In the genomic region with DNA sequence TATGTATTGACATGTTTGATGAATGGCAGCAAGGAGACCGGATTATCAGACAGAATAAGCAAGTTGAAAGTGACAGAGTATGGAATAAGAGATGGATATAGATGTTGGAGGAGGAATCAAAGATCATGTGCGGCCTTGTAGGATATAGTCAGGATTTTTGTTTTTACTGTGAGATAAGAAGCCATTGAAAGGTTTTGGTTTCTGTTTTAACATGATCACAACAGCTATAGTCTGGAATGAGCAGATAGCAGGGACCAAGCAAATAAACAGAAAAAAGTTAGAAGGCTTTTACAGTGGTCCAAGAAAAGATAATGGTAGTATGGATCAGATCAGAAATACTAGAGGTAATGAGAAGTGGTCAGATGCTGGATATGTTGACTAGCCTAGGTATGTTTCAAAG, we compare ENCODE assay signal across 1 cellular context.
A peak's percentile ranks its signal among the peaks of the same experiment; 100 is the strongest.
TF ChIP-seq lines count a peak whose summit lies in the region.

No MANE protein-coding gene starts in this region.

TF ChIP-seq in K562, 482 proteins besides CTCF, POLR2A, EP300 and RAD21:
- peak; percentile 60 for TF ChIP-seq TAL1 (IDR thresholded peaks at IDR 0.05)
- TF ChIP-seq, protein P1, sequence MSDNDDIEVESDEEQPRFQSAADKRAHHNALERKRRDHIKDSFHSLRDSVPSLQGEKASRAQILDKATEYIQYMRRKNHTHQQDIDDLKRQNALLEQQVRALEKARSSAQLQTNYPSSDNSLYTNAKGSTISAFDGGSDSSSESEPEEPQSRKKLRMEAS (CRISPR knock-in tag; IDR thresholded peaks at IDR 0.05), result no peak
- no peak for TF ChIP-seq CTBP1 (IDR thresholded peaks at IDR 0.05; ENCODE audit: borderline replicate concordance)
- no peak for TF ChIP-seq ZNF324 (CRISPR knock-in tag; IDR thresholded peaks at IDR 0.05)
- no peak for TF ChIP-seq ZBTB7A (IDR thresholded peaks at IDR 0.05; ENCODE audit: borderline replicate concordance, control insufficient read depth, low read depth, low read length)
- no peak for TF ChIP-seq ZNF143 (CRISPR knock-in tag; IDR thresholded peaks at IDR 0.05)
- peak; percentile 46; the same call in 1 of the 2 replicates for TF ChIP-seq ARID1B (IDR thresholded peaks at IDR 0.05)
- no peak for TF ChIP-seq GABPB2 (CRISPR knock-in tag; conservative IDR thresholded peaks at IDR 0.05)
- TF ChIP-seq KDM1A (IDR thresholded peaks at IDR 0.05), result peak; percentile 25 to 65; a peak in 3 of 4 replicates
- no peak for TF ChIP-seq SIN3A (IDR thresholded peaks at IDR 0.05; ENCODE audit: borderline replicate concordance in 2 of 2, control insufficient read depth in 1 of 2, low read depth in 2 of 2, low read length in 2 of 2)
- TF ChIP-seq, protein P2, sequence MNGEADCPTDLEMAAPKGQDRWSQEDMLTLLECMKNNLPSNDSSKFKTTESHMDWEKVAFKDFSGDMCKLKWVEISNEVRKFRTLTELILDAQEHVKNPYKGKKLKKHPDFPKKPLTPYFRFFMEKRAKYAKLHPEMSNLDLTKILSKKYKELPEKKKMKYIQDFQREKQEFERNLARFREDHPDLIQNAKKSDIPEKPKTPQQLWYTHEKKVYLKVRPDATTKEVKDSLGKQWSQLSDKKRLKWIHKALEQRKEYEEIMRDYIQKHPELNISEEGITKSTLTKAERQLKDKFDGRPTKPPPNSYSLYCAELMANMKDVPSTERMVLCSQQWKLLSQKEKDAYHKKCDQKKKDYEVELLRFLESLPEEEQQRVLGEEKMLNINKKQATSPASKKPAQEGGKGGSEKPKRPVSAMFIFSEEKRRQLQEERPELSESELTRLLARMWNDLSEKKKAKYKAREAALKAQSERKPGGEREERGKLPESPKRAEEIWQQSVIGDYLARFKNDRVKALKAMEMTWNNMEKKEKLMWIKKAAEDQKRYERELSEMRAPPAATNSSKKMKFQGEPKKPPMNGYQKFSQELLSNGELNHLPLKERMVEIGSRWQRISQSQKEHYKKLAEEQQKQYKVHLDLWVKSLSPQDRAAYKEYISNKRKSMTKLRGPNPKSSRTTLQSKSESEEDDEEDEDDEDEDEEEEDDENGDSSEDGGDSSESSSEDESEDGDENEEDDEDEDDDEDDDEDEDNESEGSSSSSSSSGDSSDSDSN (IDR thresholded peaks at IDR 0.05; ENCODE audit: borderline replicate concordance in 1 of 2, low read depth in 2 of 2, low read length in 2 of 2), result no peak
- TF ChIP-seq ETV1 (tag; conservative IDR thresholded peaks at IDR 0.05; ENCODE audit: low read depth), result no peak
- no peak for TF ChIP-seq ZNF785 (CRISPR knock-in tag; IDR thresholded peaks at IDR 0.05)
- peak in 1 of 2 experiments; percentile 63; a peak in 2 of 4 replicates for TF ChIP-seq RCOR1 (IDR thresholded peaks at IDR 0.05; ENCODE audit: borderline replicate concordance in 1 of 2, low read depth in 2 of 2, low read length in 2 of 2)
- TF ChIP-seq TCF3 (CRISPR knock-in tag; IDR thresholded peaks at IDR 0.05), result peak; percentile 28; the same call in 1 of the 2 replicates
- peak; percentile 68 for TF ChIP-seq CBFA2T3 (IDR thresholded peaks at IDR 0.05)
- peak; percentile 40 for TF ChIP-seq CBFA2T2 (conservative IDR thresholded peaks at IDR 0.05)
- peak; percentile 51; the same call in 1 of the 2 replicates for TF ChIP-seq TEAD4 (IDR thresholded peaks at IDR 0.05; ENCODE audit: low read length)
- no peak for TF ChIP-seq TEAD4 (CRISPR knock-in tag; IDR thresholded peaks at IDR 0.05; ENCODE audit: borderline replicate concordance)
- TF ChIP-seq CCAR2 (IDR thresholded peaks at IDR 0.05; ENCODE audit: low read depth, low read length), result no peak
- TF ChIP-seq ZFX (CRISPR knock-in tag; IDR thresholded peaks at IDR 0.05), result peak; percentile 38
- TF ChIP-seq SP2 (IDR thresholded peaks at IDR 0.05; ENCODE audit: extremely low read depth, low read depth, low read length, poor library complexity, severe bottlenecking), result no peak
- TF ChIP-seq BHLHE40 (IDR thresholded peaks at IDR 0.05; ENCODE audit: low read length), result peak; percentile 16; the same call in 1 of the 2 replicates
- TF ChIP-seq, protein P3, sequence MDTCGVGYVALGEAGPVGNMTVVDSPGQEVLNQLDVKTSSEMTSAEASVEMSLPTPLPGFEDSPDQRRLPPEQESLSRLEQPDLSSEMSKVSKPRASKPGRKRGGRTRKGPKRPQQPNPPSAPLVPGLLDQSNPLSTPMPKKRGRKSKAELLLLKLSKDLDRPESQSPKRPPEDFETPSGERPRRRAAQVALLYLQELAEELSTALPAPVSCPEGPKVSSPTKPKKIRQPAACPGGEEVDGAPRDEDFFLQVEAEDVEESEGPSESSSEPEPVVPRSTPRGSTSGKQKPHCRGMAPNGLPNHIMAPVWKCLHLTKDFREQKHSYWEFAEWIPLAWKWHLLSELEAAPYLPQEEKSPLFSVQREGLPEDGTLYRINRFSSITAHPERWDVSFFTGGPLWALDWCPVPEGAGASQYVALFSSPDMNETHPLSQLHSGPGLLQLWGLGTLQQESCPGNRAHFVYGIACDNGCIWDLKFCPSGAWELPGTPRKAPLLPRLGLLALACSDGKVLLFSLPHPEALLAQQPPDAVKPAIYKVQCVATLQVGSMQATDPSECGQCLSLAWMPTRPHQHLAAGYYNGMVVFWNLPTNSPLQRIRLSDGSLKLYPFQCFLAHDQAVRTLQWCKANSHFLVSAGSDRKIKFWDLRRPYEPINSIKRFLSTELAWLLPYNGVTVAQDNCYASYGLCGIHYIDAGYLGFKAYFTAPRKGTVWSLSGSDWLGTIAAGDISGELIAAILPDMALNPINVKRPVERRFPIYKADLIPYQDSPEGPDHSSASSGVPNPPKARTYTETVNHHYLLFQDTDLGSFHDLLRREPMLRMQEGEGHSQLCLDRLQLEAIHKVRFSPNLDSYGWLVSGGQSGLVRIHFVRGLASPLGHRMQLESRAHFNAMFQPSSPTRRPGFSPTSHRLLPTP (IDR thresholded peaks at IDR 0.05; ENCODE audit: borderline replicate concordance, extremely low read depth, insufficient read length), result no peak
